ENCODE assay signal across 8 cellular contexts in genomic region chr1:153895866-153896265, GRCh38. TPM values are rescaled to one million over a fixed set of nuclear protein-coding genes. Genes with fewer than 3 reads are reported as not detected.
DNase-seq lines count a peak whose midpoint lies in the region; ATAC-seq and TF ChIP-seq lines count a peak whose summit lies in the region.
"Not testable (repeated sequence)": the region's sequence is repeated elsewhere in the genome, so short reads cannot be mapped to it uniquely, and the experiment has no call there.

No MANE protein-coding gene starts in this region.

- BruUV-seq in MCF 10A (replicated peaks; lab: Mats Ljungman, UMichigan), result not testable (repeated sequence)

- TF ChIP-seq CTCF in SU-DHL-6 (IDR thresholded peaks at IDR 0.05; ENCODE audit: insufficient read depth, low read length, poor library complexity, severe bottlenecking); activated CD8-positive, alpha-beta T cell treated with anti-CD3 and anti-CD28 coated beads for 36 hours (IDR thresholded peaks at IDR 0.05); MCF 10A (IDR thresholded peaks at IDR 0.05; ENCODE audit: unreplicated experiment): not testable (repeated sequence)

- POLR2A ChIA-PET in CD8-positive, alpha-beta memory T cell (lab: Charles Lee), result not testable (repeated sequence)
- POLR2A ChIA-PET in activated CD8-positive, alpha-beta T cell treated with anti-CD3 and anti-CD28 coated beads for 36 hours (lab: Charles Lee), result interaction anchor here (1.6 kb wide), 1 partner anchor 9 kb away, joined by 6 read pairs; no protein-coding TSS in a partner anchor
- POLR2A ChIA-PET in MCF 10A (lab: Yijun Ruan, JAX), result interaction anchor here (0.6 to 5.9 kb wide), 8 partner anchors 14 to 864 kb away, joined by 3 to 26 read pairs (median 4); partner anchors contain the start of genes GATAD2B and SLC39A1

- peak overlapping the region in 5 of 8 donors; percentile 9 to 66 (median 57) for H3K27ac Mint-ChIP-seq in CD8-positive, alpha-beta memory T cell
- H3K27ac Mint-ChIP-seq in activated CD8-positive, alpha-beta T cell treated with anti-CD3 and anti-CD28 coated beads for 36 hours, result peak overlapping the region; percentile 30
- H3K27ac Mint-ChIP-seq in activated naive CD8-positive, alpha-beta T cell, result peak overlapping the region; percentile 70
- H3K27ac Mint-ChIP-seq in MCF 10A (ENCODE audit: low read depth, unreplicated experiment), result peak overlapping the region; percentile 67
- peak overlapping the region; percentile 31 for H3K27ac Mint-ChIP-seq in memory B cell

- not testable (repeated sequence) for H3K4me3 Mint-ChIP-seq in CD8-positive, alpha-beta memory T cell; activated CD8-positive, alpha-beta T cell treated with anti-CD3 and anti-CD28 coated beads for 36 hours; activated naive CD8-positive, alpha-beta T cell; MCF 10A (ENCODE audit: unreplicated experiment); memory B cell

- not testable (repeated sequence) for H3K27me3 Mint-ChIP-seq in CD8-positive, alpha-beta memory T cell; activated CD8-positive, alpha-beta T cell treated with anti-CD3 and anti-CD28 coated beads for 36 hours; activated naive CD8-positive, alpha-beta T cell; MCF 10A (ENCODE audit: insufficient read depth, unreplicated experiment); memory B cell

- H2AFZ ChIP-seq in SU-DHL-6 (ENCODE audit: low read depth, low read length, severe bottlenecking), result not testable (repeated sequence)

- H3K36me3 ChIP-seq in CD8-positive, alpha-beta memory T cell (ENCODE audit: insufficient read depth, low read length); SU-DHL-6 (ENCODE audit: low read length); skeletal muscle tissue (ENCODE audit: control insufficient read depth in 3 of 3, insufficient read depth in 3 of 3, low read length in 3 of 3): not testable (repeated sequence)

- not testable (repeated sequence) for H3K9me2 ChIP-seq in SU-DHL-6 (replicated peaks; ENCODE audit: insufficient read depth, low read length)

- H3F3A ChIP-seq in SU-DHL-6 (ENCODE audit: insufficient read depth), result peaks cover 65% of the 10 kb centered on the region

- 0 out of 2 replicates have a peak overlapping the region, but pooled peaks have one; percentile 9 for H3K9ac ChIP-seq in SU-DHL-6 (ENCODE audit: low read length)
- not testable (repeated sequence) for H3K9ac ChIP-seq in skeletal muscle tissue (ENCODE audit: low read depth in 1 of 3, low read length in 3 of 3)

- not testable (repeated sequence) for H3K9me3 ChIP-seq in CD8-positive, alpha-beta memory T cell (ENCODE audit: low read length); SU-DHL-6 (ENCODE audit: insufficient read depth, low read length); skeletal muscle tissue (ENCODE audit: control insufficient read depth in 3 of 3, low read length in 3 of 3)

- H3K27ac ChIP-seq in CD8-positive, alpha-beta memory T cell (ENCODE audit: low read depth, low read length), result not testable (repeated sequence)
- H3K27ac ChIP-seq in SU-DHL-6 (ENCODE audit: low read depth, low read length) (peak overlapping the region; percentile 78), skeletal muscle tissue (ENCODE audit: low read depth, low read length) (peak overlapping the region; percentile 23)

- ATAC-seq in activated CD8-positive, alpha-beta T cell treated with anti-CD3 and anti-CD28 coated beads for 36 hours, result not testable (repeated sequence)
- ATAC-seq in memory B cell (ENCODE audit: low read depth), result peak; percentile 41

- peak overlapping the region; percentile 44 for H3K4me2 ChIP-seq in SU-DHL-6 (ENCODE audit: low read depth, low read length, poor library complexity, severe bottlenecking)

- peaks cover 22 to 53% (median 28%) of the 10 kb centered on the region in 3 donors for H3K4me1 Mint-ChIP-seq in CD8-positive, alpha-beta memory T cell
- H3K4me1 Mint-ChIP-seq in activated CD8-positive, alpha-beta T cell treated with anti-CD3 and anti-CD28 coated beads for 36 hours (ENCODE audit: low read depth), result peaks cover 17% of the 10 kb centered on the region
- H3K4me1 Mint-ChIP-seq in activated naive CD8-positive, alpha-beta T cell (ENCODE audit: low read depth), result peaks cover 30% of the 10 kb centered on the region
- H3K4me1 Mint-ChIP-seq in MCF 10A (ENCODE audit: insufficient read depth, unreplicated experiment); memory B cell: not testable (repeated sequence)

- H3K36me3 Mint-ChIP-seq in CD8-positive, alpha-beta memory T cell, result peaks cover 0 to 58% (median 2%) of the 10 kb centered on the region in 3 donors
- H3K36me3 Mint-ChIP-seq in activated CD8-positive, alpha-beta T cell treated with anti-CD3 and anti-CD28 coated beads for 36 hours (ENCODE audit: low read depth), result peaks cover 25% of the 10 kb centered on the region
- not testable (repeated sequence) for H3K36me3 Mint-ChIP-seq in activated naive CD8-positive, alpha-beta T cell
- H3K36me3 Mint-ChIP-seq in MCF 10A (ENCODE audit: insufficient read depth, unreplicated experiment) (peaks cover 82% of the 10 kb centered on the region), memory B cell (peaks cover 12% of the 10 kb centered on the region)

- intact Hi-C loops in activated CD8-positive, alpha-beta T cell treated with anti-CD3 and anti-CD28 coated beads for 36 hours (cut with micrococcal nuclease); MCF 10A (cut with micrococcal nuclease): not testable (repeated sequence)

- CTCF ChIA-PET in CD8-positive, alpha-beta memory T cell (lab: Charles Lee); activated CD8-positive, alpha-beta T cell treated with anti-CD3 and anti-CD28 coated beads for 36 hours (lab: Charles Lee): not testable (repeated sequence)
- CTCF ChIA-PET in MCF 10A (lab: Yijun Ruan, JAX), result interaction anchor here (0.6 to 3.1 kb wide), 9 partner anchors 12 to 575 kb away, joined by 3 to 14 read pairs (median 5); no protein-coding TSS in a partner anchor

- H3K4me3 ChIP-seq in CD8-positive, alpha-beta memory T cell (ENCODE audit: low read length); SU-DHL-6 (ENCODE audit: insufficient read depth, low read length, poor library complexity, severe bottlenecking); skeletal muscle tissue (ENCODE audit: low read length in 3 of 3): not testable (repeated sequence)

- DNase-seq in CD8-positive, alpha-beta memory T cell; activated CD8-positive, alpha-beta T cell treated with anti-CD3 and anti-CD28 coated beads for 36 hours; MCF 10A (ENCODE audit: unreplicated experiment); memory B cell (ENCODE audit: low spot score in 2 of 2): not testable (repeated sequence)
- DNase-seq in KBM-7, result peak; percentile 25

- H4K20me1 ChIP-seq in SU-DHL-6 (ENCODE audit: low read depth, low read length), result not testable (repeated sequence)

- in situ Hi-C loops in KBM-7 (cut with MboI; ENCODE audit: low pct_unique_long_range_greater_than_20kb, low sequenced_read_pairs), result not testable (repeated sequence)

- not testable (repeated sequence) for H3K4me1 ChIP-seq in CD8-positive, alpha-beta memory T cell (ENCODE audit: insufficient read depth, low read length); skeletal muscle tissue (ENCODE audit: control insufficient read depth in 3 of 3, insufficient read depth in 3 of 3, low read length in 3 of 3)

- not testable (repeated sequence) for H3K9me3 Mint-ChIP-seq in CD8-positive, alpha-beta memory T cell; activated CD8-positive, alpha-beta T cell treated with anti-CD3 and anti-CD28 coated beads for 36 hours; activated naive CD8-positive, alpha-beta T cell (ENCODE audit: low read depth); MCF 10A (ENCODE audit: unreplicated experiment); memory B cell

- H3K79me2 ChIP-seq in SU-DHL-6 (ENCODE audit: insufficient read depth, low read length), result peaks cover 98% of the 10 kb centered on the region

- not testable (repeated sequence) for H3K27me3 ChIP-seq in CD8-positive, alpha-beta memory T cell (ENCODE audit: insufficient read depth, low read length, poor library complexity, severe bottlenecking); SU-DHL-6 (ENCODE audit: low read length); skeletal muscle tissue (ENCODE audit: control insufficient read depth in 3 of 3, insufficient read depth in 3 of 3, low read length in 3 of 3)

RNA-seq across cellular contexts. Expression of gene GATAD2B, which starts 26.9 kb away (rescaled TPM):
- total RNA-seq in CD8-positive, alpha-beta memory T cell, result 10 to 100 TPM; 64.9 to 71.9 TPM
- polyA plus RNA-seq in CD8-positive, alpha-beta memory T cell, result 5.6 TPM
- 10 to 100 TPM; 59.5 to 59.8 TPM for total RNA-seq in activated CD8-positive, alpha-beta T cell treated with anti-CD3 and anti-CD28 coated beads for 36 hours
- total RNA-seq in MCF 10A (2022) (95.5 and 108 TPM in 2 replicates), skeletal muscle tissue (6.3 TPM)

RNA-seq across cellular contexts. Expression of gene DENND4B, which starts 50.7 kb away (rescaled TPM):
- 100 to 1,000 TPM; 100 to 102 TPM for total RNA-seq in CD8-positive, alpha-beta memory T cell
- polyA plus RNA-seq in CD8-positive, alpha-beta memory T cell, result 27.3 TPM
- 100 to 1,000 TPM; 102 to 107 TPM for total RNA-seq in activated CD8-positive, alpha-beta T cell treated with anti-CD3 and anti-CD28 coated beads for 36 hours
- total RNA-seq in MCF 10A (2022) (59.6 and 79.1 TPM in 2 replicates), skeletal muscle tissue (9.9 TPM)
